ENCODE assay signal across 20 cellular contexts in genomic region chr7:158838238-158838637, GRCh38.
"Had no signal": no experiment of that assay in that cellular context is flagged by ENCODE, and none has a peak within 500 bp of the region (broad histone marks: within the 10 kb centered on the region; RNA-seq: fewer than 3 reads in every experiment).

No MANE protein-coding gene starts in this region.

- H3K36me3 ChIP-seq: gastroesophageal sphincter, left lung, prostate gland, sigmoid colon, transverse colon had no signal

- H3K4me1 ChIP-seq: body of pancreas, gastroesophageal sphincter, left lung, prostate gland, sigmoid colon, transverse colon had no signal

- H3K27me3 ChIP-seq: body of pancreas, gastroesophageal sphincter, left lung, sigmoid colon, transverse colon had no signal

- H3K9me3 ChIP-seq: body of pancreas, gastroesophageal sphincter, left lung, prostate gland, sigmoid colon, transverse colon had no signal

- DNase-seq: activated CD8-positive, alpha-beta memory T cell treated with anti-CD3 and anti-CD28 coated beads, Interleukin-2, amount 10 ng/mL, durations not matched to agents 7 days and 5 days; activated effector memory CD4-positive, alpha-beta T cell treated with Interleukin-2 at 50 U/mL for 16 hours; activated T-cell treated with anti-CD3 and anti-CD28 coated beads, Interleukin-2, amount 50 U/mL, for 24 hours; amniotic stem cell; body of pancreas; central memory CD4-positive, alpha-beta T cell; cortex of kidney; effector CD8-positive, alpha-beta T cell; islet precursor cell; left lung; occipital lobe; sigmoid colon; stimulated activated CD4-positive, alpha-beta T cell treated with anti-CD3 and anti-CD28 coated beads, Interleukin-2, amount 100 ng/mL, for 24 hours; stimulated activated naive CD4-positive, alpha-beta T cell; substantia nigra; transverse colon had no signal

- ATAC-seq: activated CD8-positive, alpha-beta memory T cell treated with anti-CD3 and anti-CD28 coated beads, Interleukin-2, amount 10 ng/mL, durations not matched to agents 7 days and 5 days; body of pancreas; gastroesophageal sphincter; left lung; natural killer cell treated with Interleukin-12 subunit alpha and Interleukin-12 subunit beta and Interleukin-15 and Interleukin-18, amount 100 ng/mL, for 72 hours had no signal

- H3K27ac ChIP-seq: body of pancreas, epithelial cell of prostate, gastroesophageal sphincter, left lung, prostate gland, sigmoid colon, transverse colon had no signal

- H3K4me3 ChIP-seq: body of pancreas, gastroesophageal sphincter, left lung, prostate gland, sigmoid colon, transverse colon had no signal
